1 cellular context compared by ENCODE assay signal in genomic region chr4:188975271-188975670, GRCh38.
TF ChIP-seq lines count a peak whose summit lies in the region.

No MANE protein-coding gene starts in this region.

TF ChIP-seq in SK-N-SH treated with all-trans-retinoic acid at 6 μM for 48 hours, 23 proteins besides CTCF, POLR2A, EP300 and RAD21 (continued from another document):
- TF ChIP-seq ESRRG (CRISPR knock-in tag; IDR thresholded peaks at IDR 0.05) (no peak), ARNTL (CRISPR knock-in tag; IDR thresholded peaks at IDR 0.05; ENCODE audit: borderline replicate concordance, low read depth) (no peak), ZNF8 (CRISPR knock-in tag; IDR thresholded peaks at IDR 0.05) (no peak), CREB5 (CRISPR knock-in tag; IDR thresholded peaks at IDR 0.05; ENCODE audit: low read depth) (no peak), CSDC2 (CRISPR knock-in tag; IDR thresholded peaks at IDR 0.05) (no peak), GLIS3 (CRISPR knock-in tag; IDR thresholded peaks at IDR 0.05) (no peak), TCF4 (CRISPR knock-in tag; IDR thresholded peaks at IDR 0.05; ENCODE audit: borderline replicate concordance) (no peak), ISL1 (CRISPR knock-in tag; IDR thresholded peaks at IDR 0.05) (no peak), ZFP3 (CRISPR knock-in tag; IDR thresholded peaks at IDR 0.05) (no peak), ZC3H10 (CRISPR knock-in tag; IDR thresholded peaks at IDR 0.05) (no peak), RARB (CRISPR knock-in tag; IDR thresholded peaks at IDR 0.05) (no peak), BACH2 (CRISPR knock-in tag; IDR thresholded peaks at IDR 0.05; ENCODE audit: borderline replicate concordance) (no peak), TOX (CRISPR knock-in tag; IDR thresholded peaks at IDR 0.05; ENCODE audit: borderline replicate concordance) (no peak), ZFP30 (CRISPR knock-in tag; IDR thresholded peaks at IDR 0.05) (no peak)
- TF ChIP-seq, protein P1, sequence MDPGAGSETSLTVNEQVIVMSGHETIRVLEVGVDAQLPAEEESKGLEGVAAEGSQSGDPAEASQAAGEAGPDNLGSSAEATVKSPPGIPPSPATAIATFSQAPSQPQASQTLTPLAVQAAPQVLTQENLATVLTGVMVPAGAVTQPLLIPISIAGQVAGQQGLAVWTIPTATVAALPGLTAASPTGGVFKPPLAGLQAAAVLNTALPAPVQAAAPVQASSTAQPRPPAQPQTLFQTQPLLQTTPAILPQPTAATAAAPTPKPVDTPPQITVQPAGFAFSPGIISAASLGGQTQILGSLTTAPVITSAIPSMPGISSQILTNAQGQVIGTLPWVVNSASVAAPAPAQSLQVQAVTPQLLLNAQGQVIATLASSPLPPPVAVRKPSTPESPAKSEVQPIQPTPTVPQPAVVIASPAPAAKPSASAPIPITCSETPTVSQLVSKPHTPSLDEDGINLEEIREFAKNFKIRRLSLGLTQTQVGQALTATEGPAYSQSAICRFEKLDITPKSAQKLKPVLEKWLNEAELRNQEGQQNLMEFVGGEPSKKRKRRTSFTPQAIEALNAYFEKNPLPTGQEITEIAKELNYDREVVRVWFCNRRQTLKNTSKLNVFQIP (CRISPR knock-in tag; IDR thresholded peaks at IDR 0.05; ENCODE audit: borderline replicate concordance, low read depth), result no peak
- TF ChIP-seq, protein P2, sequence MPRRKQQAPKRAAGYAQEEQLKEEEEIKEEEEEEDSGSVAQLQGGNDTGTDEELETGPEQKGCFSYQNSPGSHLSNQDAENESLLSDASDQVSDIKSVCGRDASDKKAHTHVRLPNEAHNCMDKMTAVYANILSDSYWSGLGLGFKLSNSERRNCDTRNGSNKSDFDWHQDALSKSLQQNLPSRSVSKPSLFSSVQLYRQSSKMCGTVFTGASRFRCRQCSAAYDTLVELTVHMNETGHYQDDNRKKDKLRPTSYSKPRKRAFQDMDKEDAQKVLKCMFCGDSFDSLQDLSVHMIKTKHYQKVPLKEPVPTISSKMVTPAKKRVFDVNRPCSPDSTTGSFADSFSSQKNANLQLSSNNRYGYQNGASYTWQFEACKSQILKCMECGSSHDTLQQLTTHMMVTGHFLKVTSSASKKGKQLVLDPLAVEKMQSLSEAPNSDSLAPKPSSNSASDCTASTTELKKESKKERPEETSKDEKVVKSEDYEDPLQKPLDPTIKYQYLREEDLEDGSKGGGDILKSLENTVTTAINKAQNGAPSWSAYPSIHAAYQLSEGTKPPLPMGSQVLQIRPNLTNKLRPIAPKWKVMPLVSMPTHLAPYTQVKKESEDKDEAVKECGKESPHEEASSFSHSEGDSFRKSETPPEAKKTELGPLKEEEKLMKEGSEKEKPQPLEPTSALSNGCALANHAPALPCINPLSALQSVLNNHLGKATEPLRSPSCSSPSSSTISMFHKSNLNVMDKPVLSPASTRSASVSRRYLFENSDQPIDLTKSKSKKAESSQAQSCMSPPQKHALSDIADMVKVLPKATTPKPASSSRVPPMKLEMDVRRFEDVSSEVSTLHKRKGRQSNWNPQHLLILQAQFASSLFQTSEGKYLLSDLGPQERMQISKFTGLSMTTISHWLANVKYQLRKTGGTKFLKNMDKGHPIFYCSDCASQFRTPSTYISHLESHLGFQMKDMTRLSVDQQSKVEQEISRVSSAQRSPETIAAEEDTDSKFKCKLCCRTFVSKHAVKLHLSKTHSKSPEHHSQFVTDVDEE (CRISPR knock-in tag; IDR thresholded peaks at IDR 0.05), result no peak
